In genomic region chr1:170153417-170153816, GRCh38 we compare ENCODE assay signal across 3 cellular contexts.
TF ChIP-seq lines count a peak whose summit lies in the region.

No MANE protein-coding gene starts in this region.

TF ChIP-seq in HepG2, 621 proteins besides CTCF, POLR2A, EP300 and RAD21:
- no peak for TF ChIP-seq ZC3H4 (CRISPR knock-in tag; IDR thresholded peaks at IDR 0.05; ENCODE audit: borderline replicate concordance)
- TF ChIP-seq MAFK (conservative IDR thresholded peaks at IDR 0.05 in 1 of 2, IDR thresholded peaks at IDR 0.05 in 1 of 2; ENCODE audit: low read length in 2 of 2) = peak; percentile 32 to 75; a peak in 3 of 4 replicates
- peak; percentile 48 for TF ChIP-seq MAFF (IDR thresholded peaks at IDR 0.05; ENCODE audit: low read depth, low read length)
TF ChIP-seq in HepG2: peak in this region for 2.

TF ChIP-seq in A549, 52 proteins besides CTCF, POLR2A, EP300 and RAD21:
- TF ChIP-seq TFCP2L1 (CRISPR knock-in tag; IDR thresholded peaks at IDR 0.05) (no peak), CBX2 (IDR thresholded peaks at IDR 0.05; ENCODE audit: borderline replicate concordance, low read depth) (no peak), PHF8 (IDR thresholded peaks at IDR 0.05; ENCODE audit: borderline replicate concordance, low read depth) (no peak), MAFK (IDR thresholded peaks at IDR 0.05; ENCODE audit: partially characterized antibody) (peak; percentile 64)

TF ChIP-seq in IMR-90, 13 proteins besides CTCF, POLR2A, EP300 and RAD21:
- TF ChIP-seq RFX5 (IDR thresholded peaks at IDR 0.05; ENCODE audit: low read depth, low read length) (no peak), RCOR1 (IDR thresholded peaks at IDR 0.05; ENCODE audit: insufficient replicate concordance, low read length) (no peak), MAZ (IDR thresholded peaks at IDR 0.05; ENCODE audit: borderline replicate concordance, low read depth, low read length) (no peak), MAFK (IDR thresholded peaks at IDR 0.05; ENCODE audit: low read depth, low read length) (peak; percentile 55)
